13 cellular contexts compared by ENCODE assay signal in genomic region chr15:91970142-91970541, GRCh38.
DNase-seq lines count a peak whose midpoint lies in the region; ATAC-seq and TF ChIP-seq lines count a peak whose summit lies in the region.
"Had no signal": no experiment of that assay in that cellular context is flagged by ENCODE, and none has a peak within 500 bp of the region (broad histone marks: within the 10 kb centered on the region; RNA-seq: fewer than 3 reads in every experiment).

No MANE protein-coding gene starts in this region.

- peak overlapping the region in 1 of 2 donors; percentile 23 for H3K27ac ChIP-seq in lung (ENCODE audit: low read depth in 1 of 2, low read length in 1 of 2)
- H3K27ac ChIP-seq in transverse colon = no peak overlapping the region
- no peak overlapping the region for H3K27ac ChIP-seq in CD4-positive, alpha-beta memory T cell (ENCODE audit: low read depth, low read length)

- H3K27me3 Mint-ChIP-seq in CD4-positive, alpha-beta memory T cell = no peaks in the 10 kb centered on the region
- H3K27me3 Mint-ChIP-seq: activated naive CD8-positive, alpha-beta T cell treated with anti-CD3 and anti-CD28 coated beads for 36 hours; natural killer cell treated with Interleukin-12 subunit alpha and Interleukin-12 subunit beta and Interleukin-15 and Interleukin-18, amount 100 ng/mL, for 72 hours had no signal

- POLR2A ChIA-PET in CD4-positive, alpha-beta memory T cell (lab: Charles Lee; ENCODE audit: partially characterized antibody) = no interaction called here

- TF ChIP-seq EP300 in transverse colon (IDR thresholded peaks at IDR 0.05; ENCODE audit: low read depth) = no peak

- H3K9me3 ChIP-seq in lung (ENCODE audit: control insufficient read depth in 2 of 2, insufficient read depth in 1 of 2, low read length in 1 of 2) (no peaks in the 10 kb centered on the region), transverse colon (no peaks in the 10 kb centered on the region)
- no peaks in the 10 kb centered on the region for H3K9me3 ChIP-seq in CD4-positive, alpha-beta memory T cell (ENCODE audit: control insufficient read depth in 1 of 2, low read length in 2 of 2)

- no peaks in the 10 kb centered on the region for H3K36me3 ChIP-seq in lung (ENCODE audit: control insufficient read depth in 2 of 2, insufficient read depth in 2 of 2, low read length in 2 of 2)
- H3K36me3 ChIP-seq in transverse colon = no peaks in the 10 kb centered on the region
- no peaks in the 10 kb centered on the region for H3K36me3 ChIP-seq in CD4-positive, alpha-beta memory T cell (ENCODE audit: insufficient read depth, low read length)

- H3K4me1 Mint-ChIP-seq in CD4-positive, alpha-beta memory T cell = peaks cover 25 to 81% (median 39%) of the 10 kb centered on the region in 4 donors
- H3K4me1 Mint-ChIP-seq: activated naive CD8-positive, alpha-beta T cell treated with anti-CD3 and anti-CD28 coated beads for 36 hours had no signal

- H3K4me3 Mint-ChIP-seq in CD4-positive, alpha-beta memory T cell = no peak overlapping the region
- H3K4me3 Mint-ChIP-seq: activated naive CD8-positive, alpha-beta T cell treated with anti-CD3 and anti-CD28 coated beads for 36 hours; endodermal cell; natural killer cell treated with Interleukin-12 subunit alpha and Interleukin-12 subunit beta and Interleukin-15 and Interleukin-18, amount 100 ng/mL, for 72 hours had no signal

- intact Hi-C loops in transverse colon (cut with DNase I; ENCODE audit: low total_unique reads) = no loop called here
- intact Hi-C loops in CD4-positive, alpha-beta memory T cell (cut with micrococcal nuclease) = no loop called here

- DNase-seq in NCI-H446 (lab: John Stamatoyannopoulos, UW) (peak; percentile 19 to 78), fibroblast of gingiva (ENCODE audit: low read depth) (peak; percentile 89), lung (ENCODE audit: low spot score) (peak; percentile 50), transverse colon (peak; percentile 31), NOMO-1 treated with dmso at 0.1 percent for 144 hours (lab: John Stamatoyannopoulos, UW; ENCODE audit: unreplicated experiment) (no peak)
- no peak for DNase-seq in CD4-positive, alpha-beta memory T cell
- DNase-seq: activated naive CD8-positive, alpha-beta T cell treated with anti-CD3 and anti-CD28 coated beads for 36 hours; endodermal cell; NCI-H187; OCI-M1 had no signal

- H3K4me1 ChIP-seq in lung (ENCODE audit: control insufficient read depth in 2 of 2, insufficient read depth in 2 of 2, low read length in 2 of 2) (peaks cover 16 to 50% of the 10 kb centered on the region in 2 donors), transverse colon (peaks cover 0 to 4% (median 0%) of the 10 kb centered on the region in 4 donors)
- peaks cover 5% of the 10 kb centered on the region for H3K4me1 ChIP-seq in CD4-positive, alpha-beta memory T cell (ENCODE audit: insufficient read depth, low read length)

- H3K4me3 ChIP-seq in lung (no peak overlapping the region), transverse colon (no peak overlapping the region)
- no peak overlapping the region for H3K4me3 ChIP-seq in CD4-positive, alpha-beta memory T cell (ENCODE audit: low read length in 2 of 2)

- H3K36me3 Mint-ChIP-seq in CD4-positive, alpha-beta memory T cell = peaks cover 0 to 2% of the 10 kb centered on the region in 2 donors
- H3K36me3 Mint-ChIP-seq: activated naive CD8-positive, alpha-beta T cell treated with anti-CD3 and anti-CD28 coated beads for 36 hours; natural killer cell treated with Interleukin-12 subunit alpha and Interleukin-12 subunit beta and Interleukin-15 and Interleukin-18, amount 100 ng/mL, for 72 hours had no signal

- no peak for TF ChIP-seq POLR2A in transverse colon (IDR thresholded peaks at IDR 0.05)

- peaks cover 0 to 2% (median 0%) of the 10 kb centered on the region in 8 donors for H3K9me3 Mint-ChIP-seq in CD4-positive, alpha-beta memory T cell
- H3K9me3 Mint-ChIP-seq: activated naive CD8-positive, alpha-beta T cell treated with anti-CD3 and anti-CD28 coated beads for 36 hours; endodermal cell; natural killer cell treated with Interleukin-12 subunit alpha and Interleukin-12 subunit beta and Interleukin-15 and Interleukin-18, amount 100 ng/mL, for 72 hours had no signal

- in situ Hi-C loops in transverse colon (cut with MboI; ENCODE audit: low pct_ligation_motif_present in 1 of 4, low pct_unique_long_range_greater_than_20kb in 1 of 4, low sequenced_read_pairs in 3 of 4) = loop anchor here in 1 of 4 donors (25.0 kb wide), 1 partner anchor 108 kb away; the partner anchor contains the start of gene SLCO3A1

- TF ChIP-seq CTCF in lung (IDR thresholded peaks at IDR 0.05; ENCODE audit: control extremely low read depth, extremely low read depth) (no peak), transverse colon (IDR thresholded peaks at IDR 0.05) (no peak)

- H3K27ac Mint-ChIP-seq in CD4-positive, alpha-beta memory T cell = no peak overlapping the region
- H3K27ac Mint-ChIP-seq: activated naive CD8-positive, alpha-beta T cell treated with anti-CD3 and anti-CD28 coated beads for 36 hours; endodermal cell; natural killer cell treated with Interleukin-12 subunit alpha and Interleukin-12 subunit beta and Interleukin-15 and Interleukin-18, amount 100 ng/mL, for 72 hours had no signal

- 53 to 63% methylated on average over 7 of the region's 7 CpGs for WGBS in lung, 2 donors
- WGBS in transverse colon (ENCODE audit: low coverage in 1 of 2), 2 donors = 70 to 97% methylated on average over 5 to 7 of the region's 7 CpGs

- ATAC-seq in lung (ENCODE audit: insufficient read depth, low FRiP score) = peak; percentile 9
- no peak for ATAC-seq in GM19023 (IDR thresholded peaks at IDR 0.05; ENCODE audit: unreplicated experiment)
- no peak for ATAC-seq in HG03378 (IDR thresholded peaks at IDR 0.05; ENCODE audit: unreplicated experiment)
- ATAC-seq: natural killer cell treated with Interleukin-12 subunit alpha and Interleukin-12 subunit beta and Interleukin-15 and Interleukin-18, amount 100 ng/mL, for 72 hours had no signal

- no peaks in the 10 kb centered on the region for H3K27me3 ChIP-seq in lung (ENCODE audit: control insufficient read depth, insufficient read depth)
- H3K27me3 ChIP-seq in transverse colon = no peaks in the 10 kb centered on the region
- no peaks in the 10 kb centered on the region for H3K27me3 ChIP-seq in CD4-positive, alpha-beta memory T cell (ENCODE audit: insufficient read depth, low read length)

- CTCF ChIA-PET in CD4-positive, alpha-beta memory T cell (lab: Charles Lee; ENCODE audit: partially characterized antibody) = interaction anchor here (1.1 kb wide), 1 partner anchor 121 kb away, joined by 3 read pairs; no protein-coding TSS in a partner anchor

Comparison
In these comparisons a context has a peak if more than half of its experiments do, and no peak if none do; other contexts are left out.
1. DNase-seq: peak in NCI-H446 (2 of 2), fibroblast of gingiva (single experiment), lung (single experiment) and transverse colon (single experiment); none in NOMO-1 treated with dmso at 0.1 percent for 144 hours (single experiment) and CD4-positive, alpha-beta memory T cell (0 of 5).